ENCODE assay signal across 13 cellular contexts in the genomic region with DNA sequence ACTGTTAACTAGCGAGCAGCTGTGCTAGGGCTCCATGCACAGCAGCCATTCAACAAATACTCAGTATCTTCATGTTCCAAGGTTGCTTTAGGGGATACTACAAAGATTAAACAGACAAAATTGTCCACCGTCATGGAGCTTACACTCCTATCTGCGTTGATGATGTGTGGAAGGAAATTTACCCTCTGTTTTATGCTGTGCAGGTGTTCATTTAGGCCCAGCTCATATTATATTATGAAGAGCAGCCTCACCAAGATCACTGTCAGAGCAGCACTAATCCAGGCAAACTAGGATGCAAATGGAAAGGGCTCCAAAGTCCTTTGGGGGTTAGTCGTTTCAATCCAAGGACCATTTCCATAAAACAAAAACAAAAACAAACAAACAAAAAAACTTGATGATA. TPM values are rescaled to one million over a fixed set of nuclear protein-coding genes. Genes with fewer than 3 reads are reported as not detected.
DNase-seq lines count a peak whose midpoint lies in the region; ATAC-seq lines count a peak whose summit lies in the region.
"Had no signal": no experiment of that assay in that cellular context is flagged by ENCODE, and none has a peak within 500 bp of the region (broad histone marks: within the 10 kb centered on the region; RNA-seq: fewer than 3 reads in every experiment).

No MANE protein-coding gene starts in this region.

- CTCF ChIA-PET in activated CD8-positive, alpha-beta memory T cell treated with anti-CD3 and anti-CD28 coated beads, Interleukin-2, amount 10 ng/mL, durations not matched to agents 7 days and 5 days (lab: Charles Lee), result interaction anchor here (0.9 to 10.4 kb wide), 11 partner anchors 7 to 147 kb away, joined by 3 to 122 read pairs (median 9); partner anchors contain the start of gene WIPF1

- no peaks in the 10 kb centered on the region for H3K9me3 Mint-ChIP-seq in activated CD8-positive, alpha-beta memory T cell treated with anti-CD3 and anti-CD28 coated beads, Interleukin-2, amount 10 ng/mL, durations not matched to agents 7 days and 5 days (ENCODE audit: low read depth)
- H3K9me3 Mint-ChIP-seq in IgD-negative memory B cell, result no peaks in the 10 kb centered on the region
- H3K9me3 Mint-ChIP-seq in activated naive CD8-positive, alpha-beta T cell treated with anti-CD3 and anti-CD28 coated beads, Interleukin-2, amount 10 ng/mL, durations not matched to agents 7 days and 5 days, result no peaks in the 10 kb centered on the region

- H3K4me3 Mint-ChIP-seq in activated CD8-positive, alpha-beta memory T cell treated with anti-CD3 and anti-CD28 coated beads, Interleukin-2, amount 10 ng/mL, durations not matched to agents 7 days and 5 days, result peak overlapping the region; percentile 54
- peak overlapping the region; percentile 42 to 87 (median 65) for H3K4me3 Mint-ChIP-seq in IgD-negative memory B cell
- H3K4me3 Mint-ChIP-seq in activated naive CD8-positive, alpha-beta T cell treated with anti-CD3 and anti-CD28 coated beads, Interleukin-2, amount 10 ng/mL, durations not matched to agents 7 days and 5 days, result peak overlapping the region; percentile 71

- H3K36me3 Mint-ChIP-seq in activated CD8-positive, alpha-beta memory T cell treated with anti-CD3 and anti-CD28 coated beads, Interleukin-2, amount 10 ng/mL, durations not matched to agents 7 days and 5 days, result peaks cover 49% of the 10 kb centered on the region
- peaks cover 5% of the 10 kb centered on the region for H3K36me3 Mint-ChIP-seq in IgD-negative memory B cell
- peaks cover 30% of the 10 kb centered on the region for H3K36me3 Mint-ChIP-seq in activated naive CD8-positive, alpha-beta T cell treated with anti-CD3 and anti-CD28 coated beads, Interleukin-2, amount 10 ng/mL, durations not matched to agents 7 days and 5 days

- peaks cover 0 to 16% (median 5%) of the 10 kb centered on the region in 3 donors for H3K4me1 ChIP-seq in skeletal muscle tissue (ENCODE audit: control insufficient read depth in 3 of 3, insufficient read depth in 3 of 3, low read length in 3 of 3)

- H3K4me3 ChIP-seq in skeletal muscle tissue (ENCODE audit: low read length in 3 of 3), result no peak overlapping the region
- H3K4me3 ChIP-seq: suprapubic skin had no signal

- peak overlapping the region; percentile 10 for H3K27ac ChIP-seq in skeletal muscle tissue (ENCODE audit: low read depth, low read length)
- H3K27ac ChIP-seq: suprapubic skin had no signal

- DNase-seq in activated CD8-positive, alpha-beta memory T cell treated with anti-CD3 and anti-CD28 coated beads, Interleukin-2, amount 10 ng/mL, durations not matched to agents 7 days and 5 days, result no peak
- no peak for DNase-seq in activated CD8-positive, alpha-beta memory T cell treated with anti-CD3 and anti-CD28 coated beads, Interleukin-2, amount 50 U/mL, for 4 hours
- no peak for DNase-seq in activated naive CD8-positive, alpha-beta T cell treated with anti-CD3 and anti-CD28 coated beads, Interleukin-2, amount 10 ng/mL, durations not matched to agents 7 days and 5 days
- DNase-seq in NCI-H748 treated with DMSO at 0.1 percent for 48 hours (lab: John Stamatoyannopoulos, UW) (no peak), germinal center (ENCODE audit: low spot score) (no peak), HK-2 (ENCODE audit: unreplicated experiment) (no peak)
- DNase-seq: activated CD8-positive, alpha-beta memory T cell treated with anti-CD3 and anti-CD28 coated beads, Interleukin-2, amount 50 U/mL, for 48 hours; Calu3; HCEC 1CT; occipital lobe had no signal

- no peaks in the 10 kb centered on the region for H3K27me3 Mint-ChIP-seq in activated CD8-positive, alpha-beta memory T cell treated with anti-CD3 and anti-CD28 coated beads, Interleukin-2, amount 10 ng/mL, durations not matched to agents 7 days and 5 days
- H3K27me3 Mint-ChIP-seq in IgD-negative memory B cell, result no peaks in the 10 kb centered on the region
- H3K27me3 Mint-ChIP-seq in activated naive CD8-positive, alpha-beta T cell treated with anti-CD3 and anti-CD28 coated beads, Interleukin-2, amount 10 ng/mL, durations not matched to agents 7 days and 5 days, result no peaks in the 10 kb centered on the region

- ATAC-seq in activated CD8-positive, alpha-beta memory T cell treated with anti-CD3 and anti-CD28 coated beads, Interleukin-2, amount 10 ng/mL, durations not matched to agents 7 days and 5 days, result no peak
- ATAC-seq in activated naive CD8-positive, alpha-beta T cell treated with anti-CD3 and anti-CD28 coated beads, Interleukin-2, amount 10 ng/mL, durations not matched to agents 7 days and 5 days (ENCODE audit: low read depth), result peak; percentile 10

- H3K9ac ChIP-seq in skeletal muscle tissue (ENCODE audit: low read depth in 1 of 3, low read length in 3 of 3), result no peak overlapping the region

- POLR2A ChIA-PET in activated naive CD8-positive, alpha-beta T cell treated with anti-CD3 and anti-CD28 coated beads, Interleukin-2, amount 10 ng/mL, durations not matched to agents 7 days and 5 days (lab: Charles Lee), result interaction anchor here (0.9 to 6.0 kb wide), 5 partner anchors 12 to 71 kb away, joined by 3 to 55 read pairs (median 7); partner anchors contain the start of gene WIPF1

- H3K4me1 Mint-ChIP-seq in activated CD8-positive, alpha-beta memory T cell treated with anti-CD3 and anti-CD28 coated beads, Interleukin-2, amount 10 ng/mL, durations not matched to agents 7 days and 5 days, result peaks cover 90% of the 10 kb centered on the region
- peaks cover 84 to 87% (median 85%) of the 10 kb centered on the region in 3 donors for H3K4me1 Mint-ChIP-seq in IgD-negative memory B cell
- peaks cover 84% of the 10 kb centered on the region for H3K4me1 Mint-ChIP-seq in activated naive CD8-positive, alpha-beta T cell treated with anti-CD3 and anti-CD28 coated beads, Interleukin-2, amount 10 ng/mL, durations not matched to agents 7 days and 5 days

- H3K36me3 ChIP-seq in skeletal muscle tissue (ENCODE audit: control insufficient read depth in 3 of 3, insufficient read depth in 3 of 3, low read length in 3 of 3), result no peaks in the 10 kb centered on the region
- H3K36me3 ChIP-seq: suprapubic skin had no signal

- peak overlapping the region; percentile 92 for H3K27ac Mint-ChIP-seq in activated CD8-positive, alpha-beta memory T cell treated with anti-CD3 and anti-CD28 coated beads, Interleukin-2, amount 10 ng/mL, durations not matched to agents 7 days and 5 days
- peak overlapping the region; percentile 93 to 97 (median 95) for H3K27ac Mint-ChIP-seq in IgD-negative memory B cell
- peak overlapping the region; percentile 87 for H3K27ac Mint-ChIP-seq in activated naive CD8-positive, alpha-beta T cell treated with anti-CD3 and anti-CD28 coated beads, Interleukin-2, amount 10 ng/mL, durations not matched to agents 7 days and 5 days

- H3K9me3 ChIP-seq in skeletal muscle tissue (ENCODE audit: control insufficient read depth in 3 of 3, low read length in 3 of 3), result no peaks in the 10 kb centered on the region
- H3K9me3 ChIP-seq: suprapubic skin had no signal

- H3K27me3 ChIP-seq in skeletal muscle tissue (ENCODE audit: control insufficient read depth in 3 of 3, insufficient read depth in 3 of 3, low read length in 3 of 3), result no peaks in the 10 kb centered on the region
- H3K27me3 ChIP-seq: suprapubic skin had no signal

RNA-seq across cellular contexts. Expression of gene WIPF1, which starts 13.4 kb away (rescaled TPM):
- total RNA-seq in activated CD8-positive, alpha-beta memory T cell treated with anti-CD3 and anti-CD28 coated beads, Interleukin-2, amount 10 ng/mL, durations not matched to agents 7 days and 5 days, result 100 to 1,000 TPM; 465 to 588 TPM
- polyA plus RNA-seq in IgD-negative memory B cell, result 120 TPM
- 100 to 1,000 TPM; 446 to 480 TPM for total RNA-seq in activated naive CD8-positive, alpha-beta T cell treated with anti-CD3 and anti-CD28 coated beads, Interleukin-2, amount 10 ng/mL, durations not matched to agents 7 days and 5 days
- 16.2 TPM for total RNA-seq in skeletal muscle tissue

Comparison
In these comparisons a context has a peak if more than half of its experiments do, and no peak if none do; other contexts are left out.
1. RNA of gene WIPF1, which starts 13.4 kb away (total RNA-seq): 465 to 588 TPM in activated CD8-positive, alpha-beta memory T cell treated with anti-CD3 and anti-CD28 coated beads, Interleukin-2, amount 10 ng/mL, durations not matched to agents 7 days and 5 days and 446 to 480 TPM in activated naive CD8-positive, alpha-beta T cell treated with anti-CD3 and anti-CD28 coated beads, Interleukin-2, amount 10 ng/mL, durations not matched to agents 7 days and 5 days; 16.2 TPM in skeletal muscle tissue (single experiment); every median in the first group is over 10 times any median in the second.
2. Peak in every context shown above with its lines, with median percentiles within 50 percentile points of each other: H3K27ac Mint-ChIP-seq and H3K4me3 Mint-ChIP-seq.